7 cellular contexts compared by ENCODE assay signal in the genomic region with DNA sequence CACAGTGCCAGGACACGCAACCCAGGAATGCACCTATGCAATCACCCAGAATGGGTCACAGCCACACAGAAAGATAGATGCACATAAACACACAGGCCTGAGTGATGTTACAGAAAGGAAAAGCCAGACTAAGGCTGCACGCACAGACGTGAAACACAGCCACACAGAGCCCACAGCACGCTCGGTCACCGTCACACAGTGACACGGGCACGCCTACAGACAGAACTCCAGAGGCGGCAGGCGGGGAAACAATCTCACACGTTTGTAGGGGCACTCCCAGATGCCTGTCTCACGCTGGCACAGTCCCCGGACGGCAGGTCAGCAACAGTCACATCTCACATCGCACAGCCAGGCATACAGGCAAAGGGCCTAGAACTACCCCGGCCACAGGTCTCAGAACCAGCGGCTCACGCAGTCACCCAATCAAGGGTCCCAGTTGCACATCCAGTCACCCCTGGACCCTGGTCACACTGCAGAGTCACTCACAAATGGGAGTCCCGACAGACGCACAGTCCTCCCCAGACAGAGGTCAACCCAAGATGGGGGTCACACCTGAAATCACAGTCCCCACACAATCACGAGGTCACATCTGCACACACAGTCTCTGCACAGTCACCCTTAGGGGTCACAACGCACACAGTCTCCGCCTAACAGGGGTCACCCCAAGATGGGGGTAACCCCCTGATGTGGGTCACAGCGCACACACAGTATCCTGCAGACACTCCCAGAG. TPM values are rescaled to one million over a fixed set of nuclear protein-coding genes. Genes with fewer than 3 reads are reported as not detected.
DNase-seq lines count a peak whose midpoint lies in the region; ATAC-seq and TF ChIP-seq lines count a peak whose summit lies in the region.

No MANE protein-coding gene starts in this region.

- H3K27me3 Mint-ChIP-seq in activated naive CD4-positive, alpha-beta T cell treated with anti-CD3 and anti-CD28 coated beads for 36 hours (ENCODE audit: low read depth), result no peaks in the 10 kb centered on the region
- peaks cover 22% of the 10 kb centered on the region for H3K27me3 Mint-ChIP-seq in progenitor cell of endocrine pancreas

- no peaks in the 10 kb centered on the region for H3K27me3 ChIP-seq in RWPE2 (ENCODE audit: insufficient read depth, poor library complexity, severe bottlenecking)

- H3K4me3 ChIP-seq in RWPE2 (ENCODE audit: severe bottlenecking), result peak overlapping the region; percentile 88

- H3K27ac Mint-ChIP-seq in activated naive CD4-positive, alpha-beta T cell treated with anti-CD3 and anti-CD28 coated beads for 36 hours, result peak overlapping the region; percentile 75
- H3K27ac Mint-ChIP-seq in progenitor cell of endocrine pancreas, result peak overlapping the region; percentile 95

- H3K9me3 ChIP-seq in RWPE2 (ENCODE audit: severe bottlenecking), result no peaks in the 10 kb centered on the region

- CTCF ChIA-PET in activated naive CD4-positive, alpha-beta T cell treated with anti-CD3 and anti-CD28 coated beads for 36 hours (lab: Charles Lee), result no interaction called here

- intact Hi-C loops in activated naive CD4-positive, alpha-beta T cell treated with anti-CD3 and anti-CD28 coated beads for 36 hours (cut with micrococcal nuclease), result loop anchor here (1.0 to 10.0 kb wide), 9 partner anchors 18 to 1092 kb away; a partner anchor contains a TSS
- intact Hi-C loops in Right ventricle myocardium superior (cut with DNase I), result loop anchor here (2.0 kb wide), 1 partner anchor 294 kb away; a partner anchor contains a TSS

- ATAC-seq in GM18873 (IDR thresholded peaks at IDR 0.05; ENCODE audit: low FRiP score, unreplicated experiment) (peak; percentile 32), HG02938 (IDR thresholded peaks at IDR 0.05; ENCODE audit: unreplicated experiment) (peak; percentile 26), RWPE2 (ENCODE audit: low read depth) (peak; percentile 29), Right ventricle myocardium superior (ENCODE audit: poor library complexity) (peak; percentile 62)

- H3K36me3 ChIP-seq in RWPE2 (ENCODE audit: low read depth), result peaks cover 41% of the 10 kb centered on the region

- peaks cover 5% of the 10 kb centered on the region for H3K36me3 Mint-ChIP-seq in activated naive CD4-positive, alpha-beta T cell treated with anti-CD3 and anti-CD28 coated beads for 36 hours (ENCODE audit: low read depth)
- peaks cover 10% of the 10 kb centered on the region for H3K36me3 Mint-ChIP-seq in progenitor cell of endocrine pancreas (ENCODE audit: insufficient read depth)

- H3K27ac ChIP-seq in RWPE2 (ENCODE audit: poor library complexity, severe bottlenecking), result peak overlapping the region; percentile 94

- peaks cover 32% of the 10 kb centered on the region for H3K4me1 ChIP-seq in RWPE2 (ENCODE audit: insufficient read depth, poor library complexity, severe bottlenecking)

- peak overlapping the region; percentile 92 for H3K4me3 Mint-ChIP-seq in activated naive CD4-positive, alpha-beta T cell treated with anti-CD3 and anti-CD28 coated beads for 36 hours
- H3K4me3 Mint-ChIP-seq in progenitor cell of endocrine pancreas (ENCODE audit: low read depth), result peak overlapping the region; percentile 91

- H3K4me1 Mint-ChIP-seq in activated naive CD4-positive, alpha-beta T cell treated with anti-CD3 and anti-CD28 coated beads for 36 hours (ENCODE audit: low read depth), result peaks cover 40% of the 10 kb centered on the region
- peaks cover 39% of the 10 kb centered on the region for H3K4me1 Mint-ChIP-seq in progenitor cell of endocrine pancreas (ENCODE audit: low read depth)

- H3K9me3 Mint-ChIP-seq in activated naive CD4-positive, alpha-beta T cell treated with anti-CD3 and anti-CD28 coated beads for 36 hours, result peaks cover 6% of the 10 kb centered on the region
- H3K9me3 Mint-ChIP-seq in progenitor cell of endocrine pancreas (ENCODE audit: low read depth), result no peaks in the 10 kb centered on the region

- no peak for DNase-seq in RWPE2 (ENCODE audit: low spot score)
- peak; percentile 74 for DNase-seq in activated naive CD4-positive, alpha-beta T cell treated with anti-CD3 and anti-CD28 coated beads for 36 hours
- DNase-seq in Right ventricle myocardium superior, result peak; percentile 87
- DNase-seq in progenitor cell of endocrine pancreas (ENCODE audit: low spot score, unreplicated experiment), result no peak
- no peak for DNase-seq in SHP77 treated with DMSO at 0.1 percent for 48 hours (lab: John Stamatoyannopoulos, UW)

- TF ChIP-seq CTCF in RWPE2 (IDR thresholded peaks at IDR 0.05; ENCODE audit: poor library complexity, severe bottlenecking) (no peak), progenitor cell of endocrine pancreas (IDR thresholded peaks at IDR 0.05; ENCODE audit: unreplicated experiment) (no peak)

RNA-seq across cellular contexts. Expression of a gene that starts 0.8 kb away (rescaled TPM):
- 10 to 100 TPM in 1 of 2 experiments, 1 to 10 TPM in 1; 8.7 to 11.1 TPM for total RNA-seq in activated naive CD4-positive, alpha-beta T cell treated with anti-CD3 and anti-CD28 coated beads for 36 hours
- 26.3 TPM for total RNA-seq in Right ventricle myocardium superior
- total RNA-seq in progenitor cell of endocrine pancreas, result 37.2 and 38.8 TPM in 2 replicates

RNA-seq across cellular contexts. Expression of a gene that starts 23.3 kb away (rescaled TPM):
- not detected for total RNA-seq in activated naive CD4-positive, alpha-beta T cell treated with anti-CD3 and anti-CD28 coated beads for 36 hours
- total RNA-seq in Right ventricle myocardium superior, result not detected
- total RNA-seq in progenitor cell of endocrine pancreas, result not detected in 2 replicates

Comparison
In these comparisons a context has a peak if more than half of its experiments do, and no peak if none do; other contexts are left out.
1. DNase-seq: peak in activated naive CD4-positive, alpha-beta T cell treated with anti-CD3 and anti-CD28 coated beads for 36 hours (single experiment) and Right ventricle myocardium superior (single experiment); none in RWPE2 (single experiment), progenitor cell of endocrine pancreas (single experiment) and SHP77 treated with DMSO at 0.1 percent for 48 hours (single experiment).
2. Peak in every context shown above with its lines, with median percentiles within 50 percentile points of each other: ATAC-seq.